ENCODE assay signal across 14 cellular contexts in genomic region chr16:9042943-9043680, GRCh38. TPM values are rescaled to one million over a fixed set of nuclear protein-coding genes. Genes with fewer than 3 reads are reported as not detected.
DNase-seq lines count a peak whose midpoint lies in the region; ATAC-seq and TF ChIP-seq lines count a peak whose summit lies in the region.
"Had no signal": no experiment of that assay in that cellular context is flagged by ENCODE, and none has a peak within 500 bp of the region (broad histone marks: within the 10 kb centered on the region; RNA-seq: fewer than 3 reads in every experiment).

No MANE protein-coding gene starts in this region.

- no peak for TF ChIP-seq CTCF in AG10803 (conservative IDR thresholded peaks at IDR 0.05; ENCODE audit: low read length)

- peak overlapping the region; percentile 7 for H3K27ac ChIP-seq in caudate nucleus (ENCODE audit: low read depth, low read length)
- H3K27ac ChIP-seq: foreskin keratinocyte had no signal

- ATAC-seq in HG02678 (IDR thresholded peaks at IDR 0.05; ENCODE audit: unreplicated experiment) (no peak), GM18870 (IDR thresholded peaks at IDR 0.05; ENCODE audit: unreplicated experiment) (no peak)
- ATAC-seq: foreskin keratinocyte; stimulated activated effector memory CD8-positive, alpha-beta T cell treated with anti-CD3 and anti-CD28 coated beads, Interleukin-12 subunit alpha, Interleukin-12 subunit beta, amount 100 ng/mL, for 72 hours had no signal

- peak; percentile 82 for DNase-seq in AG10803 (ENCODE audit: low read depth)
- DNase-seq in M059J (ENCODE audit: low read depth) = peak; percentile 75
- DNase-seq in caudate nucleus (lab: John Stamatoyannopoulos, UW) = peak in 41 of 61 donors; percentile 0 to 74 (median 27)
- DNase-seq in non-pigmented ciliary epithelial cell (ENCODE audit: low read depth) = peak; percentile 60
- DNase-seq in NCI-H1092 treated with DMSO at 0.1 percent for 48 hours (lab: John Stamatoyannopoulos, UW) = no peak
- no peak for DNase-seq in NK-92 (lab: John Stamatoyannopoulos, UW; ENCODE audit: unreplicated experiment)
- DNase-seq: activated naive CD4-positive, alpha-beta T cell treated with anti-CD3 and anti-CD28 coated beads, Interleukin-2, amount 50 U/mL, for 16 hours; CD4-positive, CD25-positive, alpha-beta regulatory T cell; foreskin keratinocyte; mesendoderm; NCI-H1417 treated with DMSO at 0.1 percent for 48 hours had no signal

- no peak overlapping the region for H3K4me3 ChIP-seq in AG10803 (ENCODE audit: low read length)

RNA-seq across cellular contexts. Expression of gene HAPSTR1, which starts 48.3 kb away (rescaled TPM):
- 29.5 and 48.5 TPM in 2 replicates for total RNA-seq in M059J (2014; rRNA removed; shearing (Covaris generic))

Comparison
In these comparisons a context has a peak if more than half of its experiments do, and no peak if none do; other contexts are left out.
1. DNase-seq: peak in AG10803 (single experiment), M059J (single experiment), caudate nucleus (41 of 61) and non-pigmented ciliary epithelial cell (single experiment); none in NCI-H1092 treated with DMSO at 0.1 percent for 48 hours (single experiment) and NK-92 (single experiment).